8 cellular contexts compared by ENCODE assay signal in the genomic region with DNA sequence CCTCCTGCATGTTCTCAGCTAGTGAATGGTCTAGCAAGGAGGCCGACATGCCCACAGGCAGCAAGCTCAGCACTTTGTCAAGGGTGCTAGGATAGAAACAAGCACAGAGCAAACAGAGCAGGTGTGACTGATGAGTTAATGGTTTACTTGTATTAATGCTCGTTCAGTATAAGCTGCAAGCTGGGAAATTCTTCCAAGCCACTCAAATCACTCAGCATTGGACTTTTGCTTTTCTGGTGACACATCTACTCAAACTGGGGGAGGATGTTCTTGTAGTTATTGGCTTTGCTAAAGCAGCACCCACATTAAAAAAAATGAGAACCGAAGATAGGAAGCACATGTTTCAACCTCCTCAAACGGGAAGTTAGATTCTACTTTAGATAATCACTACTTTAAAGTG. TPM values are rescaled to one million over a fixed set of nuclear protein-coding genes. Genes with fewer than 3 reads are reported as not detected.
DNase-seq lines count a peak whose midpoint lies in the region; ATAC-seq and TF ChIP-seq lines count a peak whose summit lies in the region.

No MANE protein-coding gene starts in this region.

- no peak overlapping the region for H2BK12ac ChIP-seq in trophoblast cell (ENCODE audit: low read length)

- peaks cover 31% of the 10 kb centered on the region for H3K79me1 ChIP-seq in trophoblast cell (ENCODE audit: low read length)

- H3K14ac ChIP-seq in trophoblast cell (ENCODE audit: low read length): no peak overlapping the region

- H3K27ac ChIP-seq in trophoblast cell (ENCODE audit: low read depth, low read length) (no peak overlapping the region), vagina (no peak overlapping the region)

- no peak overlapping the region for H3K4ac ChIP-seq in trophoblast cell (ENCODE audit: low read depth, low read length)

- H3K27me3 ChIP-seq in trophoblast cell (ENCODE audit: insufficient read depth, low read length) (no peaks in the 10 kb centered on the region), vagina (no peaks in the 10 kb centered on the region)

- H3K4me1 ChIP-seq in trophoblast cell (ENCODE audit: control insufficient read depth in 1 of 2, insufficient read depth in 2 of 2, low read length in 2 of 2) (peaks cover 21 to 24% of the 10 kb centered on the region in 2 experiments), vagina (peaks cover 16% of the 10 kb centered on the region)

- DNase-seq in KBM-7: peak; percentile 67
- peak; percentile 95 for DNase-seq in kidney glomerular epithelial cell (lab: John Stamatoyannopoulos, UW)
- no peak for DNase-seq in trophoblast cell
- DNase-seq in glutamatergic neuron: no peak
- no peak for DNase-seq in vagina (ENCODE audit: extremely low spot score in 2 of 2)

- no peaks in the 10 kb centered on the region for H3K4me1 Mint-ChIP-seq in glutamatergic neuron (ENCODE audit: low read depth, unreplicated experiment)

- no peak overlapping the region for H2AFZ ChIP-seq in trophoblast cell (ENCODE audit: insufficient read depth, low read length, poor library complexity)

- H3K9me3 ChIP-seq in trophoblast cell (ENCODE audit: insufficient read depth, low read depth, low read length) (no peaks in the 10 kb centered on the region), vagina (no peaks in the 10 kb centered on the region)

- in situ Hi-C loops in KBM-7 (cut with MboI; ENCODE audit: low pct_unique_long_range_greater_than_20kb, low sequenced_read_pairs): no loop called here

- no peak overlapping the region for H3K4me3 Mint-ChIP-seq in glutamatergic neuron (ENCODE audit: unreplicated experiment)

- H3K9ac ChIP-seq in trophoblast cell (ENCODE audit: low read length): no peak overlapping the region

- H2AK5ac ChIP-seq in trophoblast cell (ENCODE audit: low read length): no peak overlapping the region

- TF ChIP-seq POLR2A in vagina (IDR thresholded peaks at IDR 0.05): no peak

- H3K79me2 ChIP-seq in trophoblast cell (ENCODE audit: control insufficient read depth, insufficient read depth, low read length, poor library complexity): peaks cover 7% of the 10 kb centered on the region

- peaks cover 2% of the 10 kb centered on the region for H3K9me3 Mint-ChIP-seq in glutamatergic neuron (ENCODE audit: unreplicated experiment)

- no CpG with 5 or more reads among the region's 4 CpGs for WGBS in trophoblast cell (ENCODE audit: extremely low coverage, insufficient coverage, insufficient read length)

- no peak overlapping the region for H3K4me2 ChIP-seq in trophoblast cell (ENCODE audit: low read length)

- no peaks in the 10 kb centered on the region for H3K36me3 Mint-ChIP-seq in glutamatergic neuron (ENCODE audit: unreplicated experiment)

- H4K12ac ChIP-seq in trophoblast cell (ENCODE audit: low read depth, low read length): no peak overlapping the region

- no peak overlapping the region for H4K91ac ChIP-seq in trophoblast cell (ENCODE audit: low read depth, low read length)

- intact Hi-C loops in vagina (cut with DNase I): no loop called here

- no peak overlapping the region for H3K18ac ChIP-seq in trophoblast cell (ENCODE audit: low read length)

- H2BK120ac ChIP-seq in trophoblast cell (ENCODE audit: insufficient read depth, low read length, poor library complexity): no peak overlapping the region

- H3K23ac ChIP-seq in trophoblast cell (ENCODE audit: low read length): no peak overlapping the region

- H3K27me3 Mint-ChIP-seq in glutamatergic neuron (ENCODE audit: unreplicated experiment): peaks cover 3% of the 10 kb centered on the region

- no peak overlapping the region for H4K8ac ChIP-seq in trophoblast cell (ENCODE audit: low read depth, low read length)

- peak; percentile 66 for ATAC-seq in GM18519 (IDR thresholded peaks at IDR 0.05; ENCODE audit: low FRiP score, unreplicated experiment)
- peak; percentile 86 for ATAC-seq in GM21737 (IDR thresholded peaks at IDR 0.05; ENCODE audit: unreplicated experiment)
- no peak for ATAC-seq in GM21526 (IDR thresholded peaks at IDR 0.05; ENCODE audit: low FRiP score, unreplicated experiment)

- TF ChIP-seq CTCF in glutamatergic neuron (IDR thresholded peaks at IDR 0.05; ENCODE audit: partially characterized antibody, unreplicated experiment) (no peak), vagina (IDR thresholded peaks at IDR 0.05) (no peak)

- H3K4me3 ChIP-seq in trophoblast cell (ENCODE audit: low read depth, low read length) (no peak overlapping the region), vagina (no peak overlapping the region)

- H3K27ac Mint-ChIP-seq in glutamatergic neuron (ENCODE audit: unreplicated experiment): no peak overlapping the region

- H3K36me3 ChIP-seq in trophoblast cell (ENCODE audit: control insufficient read depth in 1 of 2, insufficient read depth in 2 of 2, low read length in 2 of 2) (no peaks in the 10 kb centered on the region), vagina (no peaks in the 10 kb centered on the region)

- H2BK5ac ChIP-seq in trophoblast cell (ENCODE audit: low read depth, low read length, poor library complexity): no peak overlapping the region

RNA-seq across cellular contexts. Expression of a gene that starts 43.1 kb away (rescaled TPM):
- 46.4 and 47.9 TPM in 2 replicates for polyA plus RNA-seq in trophoblast cell (2013)
- total RNA-seq in glutamatergic neuron (ENCODE audit: unreplicated experiment) (0.71 TPM), vagina (45.4 TPM)

Comparison
In these comparisons a context has a peak if more than half of its experiments do, and no peak if none do; other contexts are left out.
1. DNase-seq: peak in KBM-7 (single experiment) and kidney glomerular epithelial cell (single experiment); none in trophoblast cell (0 of 2), glutamatergic neuron (single experiment) and vagina (0 of 2).
2. RNA of a gene that starts 43.1 kb away (total RNA-seq): 45.4 TPM in vagina (single experiment); 0.71 TPM in glutamatergic neuron (single experiment); every median in the first group is over 10 times any median in the second.